16 cellular contexts compared by ENCODE assay signal in the genomic region with DNA sequence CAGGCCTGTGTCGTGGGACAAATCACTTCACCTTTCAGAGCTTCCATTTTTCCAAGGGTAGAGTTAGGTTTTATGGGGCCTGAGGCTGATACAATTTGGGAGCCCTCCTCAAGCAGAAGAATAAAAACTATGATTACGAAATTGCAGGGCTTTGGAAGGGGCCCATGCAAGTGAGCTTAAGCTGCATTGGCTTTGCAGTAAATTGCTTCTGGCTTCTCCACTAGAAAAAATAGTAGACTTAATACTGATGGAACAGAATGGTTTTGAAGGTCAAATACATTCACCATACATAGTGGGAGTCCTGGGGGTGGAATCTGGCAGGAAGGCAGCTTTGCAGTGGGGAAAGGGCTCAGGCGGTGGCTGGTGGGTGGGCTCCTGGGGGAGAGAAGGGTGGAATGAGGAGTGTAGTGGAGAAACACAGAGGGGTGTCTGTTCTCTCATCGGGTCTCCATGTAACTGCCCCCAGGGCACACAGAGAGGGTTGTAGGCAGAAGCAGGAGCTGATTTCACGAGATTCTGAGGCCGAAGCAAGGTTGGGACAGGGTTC. TPM values are rescaled to one million over a fixed set of nuclear protein-coding genes. Genes with fewer than 3 reads are reported as not detected.
A peak's percentile ranks its signal among the peaks of the same experiment; 100 is the strongest.
DNase-seq lines count a peak whose midpoint lies in the region; ATAC-seq lines count a peak whose summit lies in the region.
"Had no signal": no experiment of that assay in that cellular context is flagged by ENCODE, and none has a peak within 500 bp of the region (broad histone marks: within the 10 kb centered on the region; RNA-seq: fewer than 3 reads in every experiment).

No MANE protein-coding gene starts in this region.

- H3K9me3 ChIP-seq in aorta (ENCODE audit: control insufficient read depth, low read length): no peaks in the 10 kb centered on the region
- no peaks in the 10 kb centered on the region for H3K9me3 ChIP-seq in Karpas-422 (ENCODE audit: low read length)

- no peaks in the 10 kb centered on the region for H3K79me2 ChIP-seq in Karpas-422 (ENCODE audit: low read length)
- H3K79me2 ChIP-seq: parathyroid adenoma had no signal

- no peak overlapping the region for H3K4me3 ChIP-seq in aorta (ENCODE audit: low read length in 2 of 2)
- no peak overlapping the region for H3K4me3 ChIP-seq in Karpas-422 (ENCODE audit: low read length)
- H3K4me3 ChIP-seq: cardiac muscle cell, lung had no signal

- H3K27me3 ChIP-seq in aorta (ENCODE audit: control insufficient read depth in 1 of 2, insufficient read depth in 2 of 2, low read length in 1 of 2) (no peaks in the 10 kb centered on the region), Karpas-422 (ENCODE audit: low read length) (no peaks in the 10 kb centered on the region)
- H3K27me3 ChIP-seq: cardiac muscle cell had no signal

- H3K9me2 ChIP-seq in Karpas-422 (replicated peaks; ENCODE audit: insufficient read depth, low read length): no peaks in the 10 kb centered on the region

- 67 to 73% methylated on average over 6 of the region's 6 CpGs for WGBS in aorta, 2 donors

- no peak overlapping the region for H3K4me2 ChIP-seq in Karpas-422 (ENCODE audit: low read depth, low read length, poor library complexity, severe bottlenecking)

- CTCF ChIA-PET in activated naive CD4-positive, alpha-beta T cell treated with anti-CD3 and anti-CD28 coated beads, Interleukin-2, amount 10 ng/mL, durations not matched to agents 7 days and 5 days (lab: Charles Lee): interaction anchor here (0.7 to 5.4 kb wide), 7 partner anchors 10 to 395 kb away, joined by 3 to 31 read pairs (median 5); no protein-coding TSS in a partner anchor

- H3K4me1 Mint-ChIP-seq in activated naive CD4-positive, alpha-beta T cell treated with anti-CD3 and anti-CD28 coated beads, Interleukin-2, amount 10 ng/mL, durations not matched to agents 7 days and 5 days: peaks cover 20% of the 10 kb centered on the region
- H3K4me1 Mint-ChIP-seq: stimulated activated naive CD8-positive, alpha-beta T cell treated with anti-CD3 and anti-CD28 coated beads, Interleukin-15, amount 100 ng/mL, for 72 hours had no signal

- H3K36me3 ChIP-seq in aorta (ENCODE audit: control insufficient read depth in 1 of 2, insufficient read depth in 2 of 2, low read length in 1 of 2): no peaks in the 10 kb centered on the region
- H3K36me3 ChIP-seq in Karpas-422 (ENCODE audit: insufficient read depth, low read length): no peaks in the 10 kb centered on the region
- H3K36me3 ChIP-seq: cardiac muscle cell had no signal

- no peak overlapping the region for H2AFZ ChIP-seq in Karpas-422 (ENCODE audit: low read length)
- H2AFZ ChIP-seq: parathyroid adenoma had no signal

- H3K27ac ChIP-seq in cingulate gyrus (ENCODE audit: low read depth, low read length) (peak overlapping the region; percentile 83), aorta (ENCODE audit: low read depth in 1 of 2, low read length in 2 of 2) (peak overlapping the region; percentile 98 to 99), Karpas-422 (ENCODE audit: low read length) (no peak overlapping the region)
- H3K27ac ChIP-seq: C4-2B, cardiac muscle cell, parathyroid adenoma had no signal

- no peak overlapping the region for H3K9ac ChIP-seq in Karpas-422 (ENCODE audit: low read length)
- H3K9ac ChIP-seq: parathyroid adenoma had no signal

- no peaks in the 10 kb centered on the region for H4K20me1 ChIP-seq in Karpas-422 (ENCODE audit: insufficient read depth, low read depth, low read length)

- intact Hi-C loops in aorta (cut with DNase I): no loop called here

- H3K4me3 Mint-ChIP-seq in activated naive CD4-positive, alpha-beta T cell treated with anti-CD3 and anti-CD28 coated beads, Interleukin-2, amount 10 ng/mL, durations not matched to agents 7 days and 5 days: no peak overlapping the region
- H3K4me3 Mint-ChIP-seq: stimulated activated naive CD8-positive, alpha-beta T cell treated with anti-CD3 and anti-CD28 coated beads, Interleukin-15, amount 100 ng/mL, for 72 hours had no signal

- DNase-seq in activated naive CD4-positive, alpha-beta T cell treated with anti-CD3 and anti-CD28 coated beads, Interleukin-2, amount 50 U/mL, for 72 hours (ENCODE audit: low spot score in 2 of 2): no peak
- no peak for DNase-seq in activated naive CD4-positive, alpha-beta T cell treated with anti-CD3 and anti-CD28 coated beads, Interleukin-2, amount 10 ng/mL, durations not matched to agents 7 days and 5 days
- DNase-seq in left lobe of liver (ENCODE audit: low spot score) (peak; percentile 31), aorta (no peak), Karpas-422 (no peak)
- DNase-seq in stimulated activated CD8-positive, alpha-beta memory T cell treated with anti-CD3 and anti-CD28 coated beads, Interleukin-4, amount 100 ng/mL, for 48 hours: no peak
- DNase-seq: effector memory CD4-positive, alpha-beta T cell; NCI-H187 treated with DMSO at 0.1 percent for 48 hours; NCI-H226; stimulated activated naive CD8-positive, alpha-beta T cell treated with anti-CD3 and anti-CD28 coated beads, Interleukin-15, amount 100 ng/mL, for 72 hours had no signal

- no peak for ATAC-seq in activated naive CD4-positive, alpha-beta T cell treated with anti-CD3 and anti-CD28 coated beads, Interleukin-2, amount 50 U/mL, for 72 hours
- ATAC-seq in left lobe of liver: no peak
- ATAC-seq in aorta (ENCODE audit: low FRiP score): peak; percentile 49
- no peak for ATAC-seq in GM21619 (IDR thresholded peaks at IDR 0.05; ENCODE audit: unreplicated experiment)

- H3K4me1 ChIP-seq in aorta (ENCODE audit: control insufficient read depth in 1 of 2, insufficient read depth in 2 of 2, low read length in 2 of 2) (peaks cover 3 to 12% of the 10 kb centered on the region in 2 donors), Karpas-422 (ENCODE audit: low read length) (peaks cover 33% of the 10 kb centered on the region)
- H3K4me1 ChIP-seq: parathyroid adenoma had no signal

- H3K27me3 Mint-ChIP-seq in activated naive CD4-positive, alpha-beta T cell treated with anti-CD3 and anti-CD28 coated beads, Interleukin-2, amount 10 ng/mL, durations not matched to agents 7 days and 5 days: peaks cover 22% of the 10 kb centered on the region
- H3K27me3 Mint-ChIP-seq: stimulated activated naive CD8-positive, alpha-beta T cell treated with anti-CD3 and anti-CD28 coated beads, Interleukin-15, amount 100 ng/mL, for 72 hours had no signal

- no peaks in the 10 kb centered on the region for H3K36me3 Mint-ChIP-seq in activated naive CD4-positive, alpha-beta T cell treated with anti-CD3 and anti-CD28 coated beads, Interleukin-2, amount 50 U/mL, for 72 hours
- H3K36me3 Mint-ChIP-seq in activated naive CD4-positive, alpha-beta T cell treated with anti-CD3 and anti-CD28 coated beads, Interleukin-2, amount 10 ng/mL, durations not matched to agents 7 days and 5 days: no peaks in the 10 kb centered on the region

- H3K27ac Mint-ChIP-seq in activated naive CD4-positive, alpha-beta T cell treated with anti-CD3 and anti-CD28 coated beads, Interleukin-2, amount 50 U/mL, for 72 hours: peak overlapping the region; percentile 2 to 12
- H3K27ac Mint-ChIP-seq in activated naive CD4-positive, alpha-beta T cell treated with anti-CD3 and anti-CD28 coated beads, Interleukin-2, amount 10 ng/mL, durations not matched to agents 7 days and 5 days: no peak overlapping the region

- H3K9me3 Mint-ChIP-seq in activated naive CD4-positive, alpha-beta T cell treated with anti-CD3 and anti-CD28 coated beads, Interleukin-2, amount 50 U/mL, for 72 hours: peaks cover 0 to 4% of the 10 kb centered on the region in 2 donors
- H3K9me3 Mint-ChIP-seq in activated naive CD4-positive, alpha-beta T cell treated with anti-CD3 and anti-CD28 coated beads, Interleukin-2, amount 10 ng/mL, durations not matched to agents 7 days and 5 days: no peaks in the 10 kb centered on the region
- H3K9me3 Mint-ChIP-seq: stimulated activated naive CD8-positive, alpha-beta T cell treated with anti-CD3 and anti-CD28 coated beads, Interleukin-15, amount 100 ng/mL, for 72 hours had no signal

RNA-seq across cellular contexts. Expression of a gene that starts 55.9 kb away (rescaled TPM):
- 10 to 100 TPM in 1 of 2 donors, 1 to 10 TPM in 1; 6.1 to 21.6 TPM for total RNA-seq in activated naive CD4-positive, alpha-beta T cell treated with anti-CD3 and anti-CD28 coated beads, Interleukin-2, amount 50 U/mL, for 72 hours
- 1.4 TPM for total RNA-seq in left lobe of liver
- 10 to 100 TPM; 44.5 to 57.6 TPM for total RNA-seq in aorta
- polyA plus RNA-seq in aorta: 10 to 100 TPM in 1 of 2 donors, 1 to 10 TPM in 1; 4.1 to 14.8 TPM
- total RNA-seq in Karpas-422 (2014; rRNA removed; shearing (Covaris generic); ENCODE audit: low replicate concordance): 5.9 and 7.7 TPM in 2 replicates
